In the genomic region with DNA sequence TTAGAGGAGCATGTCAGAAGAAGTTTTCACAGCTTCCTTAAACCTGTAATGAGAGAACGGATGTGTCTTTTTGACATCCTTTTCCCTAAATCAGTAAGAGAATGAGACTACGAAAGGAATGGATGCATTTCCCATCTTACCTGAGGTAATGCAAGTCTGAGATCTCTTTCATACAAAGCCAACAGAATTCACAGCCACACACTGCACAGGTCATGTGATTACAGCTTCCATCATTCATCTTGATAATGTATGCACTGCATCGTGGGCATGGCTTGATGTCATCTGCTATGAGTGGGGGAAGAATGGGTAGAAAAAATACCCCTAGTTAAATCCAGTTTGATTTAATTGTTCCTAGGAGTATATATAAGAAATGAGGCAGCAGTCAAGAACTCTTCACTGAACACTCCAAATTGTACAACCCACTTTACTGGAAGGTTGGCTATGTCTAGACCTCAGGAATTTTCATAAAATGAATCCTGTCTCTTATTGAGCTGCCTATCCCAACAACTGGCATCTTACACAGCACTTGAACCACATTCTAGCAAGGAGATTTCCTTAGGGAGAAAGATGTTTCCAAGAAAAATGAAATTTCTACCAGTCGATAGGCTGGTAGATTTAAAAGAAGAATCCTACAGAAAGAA, we compare ENCODE assay signal across 19 cellular contexts. TPM values are rescaled to one million over a fixed set of nuclear protein-coding genes. Genes with fewer than 3 reads are reported as not detected.
DNase-seq lines count a peak whose midpoint lies in the region; ATAC-seq and TF ChIP-seq lines count a peak whose summit lies in the region.
"Had no signal": no experiment of that assay in that cellular context is flagged by ENCODE, and none has a peak within 500 bp of the region (broad histone marks: within the 10 kb centered on the region; RNA-seq: fewer than 3 reads in every experiment).

No MANE protein-coding gene starts in this region.

- H3K27me3 Mint-ChIP-seq in endodermal cell (ENCODE audit: insufficient read depth) = no peaks in the 10 kb centered on the region
- no peaks in the 10 kb centered on the region for H3K27me3 Mint-ChIP-seq in activated naive CD8-positive, alpha-beta T cell treated with anti-CD3 and anti-CD28 coated beads for 36 hours
- H3K27me3 Mint-ChIP-seq: activated naive CD8-positive, alpha-beta T cell treated with anti-CD3 and anti-CD28 coated beads, Interleukin-2, amount 10 ng/mL, durations not matched to agents 7 days and 5 days; activated T-cell treated with anti-CD3 and anti-CD28 coated beads, Interleukin-2, amount 50 U/mL, for 24 hours had no signal

- H4K20me1 ChIP-seq in PC-9 (ENCODE audit: insufficient read depth) = no peaks in the 10 kb centered on the region; the same call in 1 of the 2 replicates

- peaks cover 49% of the 10 kb centered on the region for H3K36me3 Mint-ChIP-seq in endodermal cell (ENCODE audit: low read depth)
- peaks cover 23% of the 10 kb centered on the region for H3K36me3 Mint-ChIP-seq in activated naive CD8-positive, alpha-beta T cell treated with anti-CD3 and anti-CD28 coated beads for 36 hours

- H3K9me3 ChIP-seq in PC-9 (ENCODE audit: insufficient read depth, low read depth) (no peaks in the 10 kb centered on the region), endodermal cell (ENCODE audit: control insufficient read depth, low read length) (no peaks in the 10 kb centered on the region)
- H3K9me3 ChIP-seq: gastrocnemius medialis, SJCRH30 had no signal

- TF ChIP-seq CTCF in PC-9 (conservative IDR thresholded peaks at IDR 0.05) (no peak), endodermal cell (conservative IDR thresholded peaks at IDR 0.05) (no peak)

- peaks cover 3% of the 10 kb centered on the region for H3F3A ChIP-seq in PC-9 (ENCODE audit: insufficient read depth, low read depth)

- H3K4me1 Mint-ChIP-seq in endodermal cell = peaks cover 23% of the 10 kb centered on the region
- H3K4me1 Mint-ChIP-seq in activated naive CD8-positive, alpha-beta T cell treated with anti-CD3 and anti-CD28 coated beads for 36 hours = peaks cover 6% of the 10 kb centered on the region

- H3K4me3 ChIP-seq in ACC112 (ENCODE audit: low read depth, low read length) = no peak overlapping the region
- H3K4me3 ChIP-seq in PC-9 = no peak overlapping the region
- peak overlapping the region; percentile 16 for H3K4me3 ChIP-seq in endodermal cell (ENCODE audit: low read length)
- H3K4me3 ChIP-seq: gastrocnemius medialis, SJCRH30 had no signal

- no peaks in the 10 kb centered on the region for H3K27me3 ChIP-seq in ACC112 (ENCODE audit: insufficient read depth, low read length)
- no peaks in the 10 kb centered on the region for H3K27me3 ChIP-seq in PC-9 (ENCODE audit: insufficient read depth, low read depth)
- no peaks in the 10 kb centered on the region for H3K27me3 ChIP-seq in endodermal cell (ENCODE audit: control insufficient read depth, insufficient read depth, low read length, poor library complexity, severe bottlenecking)
- H3K27me3 ChIP-seq: gastrocnemius medialis, SJCRH30 had no signal

- no TSS peak for BruUV-seq in PC-9 (replicated peaks; lab: Mats Ljungman, UMichigan)

- no peaks in the 10 kb centered on the region for H3K9me2 ChIP-seq in PC-9 (ENCODE audit: insufficient read depth)

- ATAC-seq in HG02798 (IDR thresholded peaks at IDR 0.05; ENCODE audit: poor library complexity, unreplicated experiment) (no peak), left ventricle myocardium superior (no peak), HG02981 (IDR thresholded peaks at IDR 0.05; ENCODE audit: unreplicated experiment) (no peak)
- ATAC-seq: CD8-positive, alpha-beta T cell; gastrocnemius medialis had no signal

- H3K36me3 ChIP-seq in ACC112 (ENCODE audit: insufficient read depth, low read length) = peaks cover 18% of the 10 kb centered on the region
- peaks cover 16% of the 10 kb centered on the region; the same call in 1 of the 2 replicates for H3K36me3 ChIP-seq in PC-9 (ENCODE audit: low read depth)
- peaks cover 53% of the 10 kb centered on the region for H3K36me3 ChIP-seq in endodermal cell (ENCODE audit: control insufficient read depth, insufficient read depth, low read length)

- H2AFZ ChIP-seq in ACC112 (ENCODE audit: low read length, unreplicated experiment) (no peak overlapping the region), PC-9 (no peak overlapping the region)

- H3K79me2 ChIP-seq in ACC112 (ENCODE audit: control insufficient read depth, insufficient read depth, low read length, unreplicated experiment) = peaks cover 7% of the 10 kb centered on the region
- H3K79me2 ChIP-seq in PC-9 (ENCODE audit: low read depth) = peaks cover 25% of the 10 kb centered on the region

- DNase-seq in PC-9 (no peak), endodermal cell (no peak), putamen (ENCODE audit: low spot score) (peak; percentile 61), left ventricle myocardium superior (no peak)
- DNase-seq in activated naive CD8-positive, alpha-beta T cell treated with anti-CD3 and anti-CD28 coated beads for 36 hours = no peak
- DNase-seq: activated CD4-positive, alpha-beta T cell treated with anti-CD3 and anti-CD28 coated beads, Interleukin-2, amount 50 U/mL, for 1 hour; activated naive CD8-positive, alpha-beta T cell treated with anti-CD3 and anti-CD28 coated beads, Interleukin-2, amount 10 ng/mL, durations not matched to agents 7 days and 5 days; activated T-cell treated with anti-CD3 and anti-CD28 coated beads, Interleukin-2, amount 50 U/mL, for 24 hours; CD8-positive, alpha-beta T cell; cerebellar nuclear complex; gastrocnemius medialis; NCI-H1436 treated with DMSO at 0.1 percent for 48 hours; NCI-H524; SJCRH30; stimulated activated CD4-positive, alpha-beta T cell treated with anti-CD3 and anti-CD28 coated beads, Interleukin-4, amount 100 ng/mL, for 4 hours had no signal

- no peaks in the 10 kb centered on the region for H3K9me3 Mint-ChIP-seq in endodermal cell
- no peaks in the 10 kb centered on the region for H3K9me3 Mint-ChIP-seq in activated naive CD8-positive, alpha-beta T cell treated with anti-CD3 and anti-CD28 coated beads for 36 hours
- H3K9me3 Mint-ChIP-seq: activated naive CD8-positive, alpha-beta T cell treated with anti-CD3 and anti-CD28 coated beads, Interleukin-2, amount 10 ng/mL, durations not matched to agents 7 days and 5 days; activated T-cell treated with anti-CD3 and anti-CD28 coated beads, Interleukin-2, amount 50 U/mL, for 24 hours; CD8-positive, alpha-beta T cell had no signal

- no peak overlapping the region for H3K4me2 ChIP-seq in PC-9

- H3K9ac ChIP-seq in endodermal cell (ENCODE audit: extremely low read depth, low read length, poor library complexity, severe bottlenecking) = no peak overlapping the region

- POLR2A ChIA-PET in PC-9 (lab: Charles Lee; ENCODE audit: unreplicated experiment) = interaction anchor here (0.7 kb wide), 1 partner anchor 16 kb away, joined by 9 read pairs; a partner anchor contains a TSS

- H3K27ac Mint-ChIP-seq in endodermal cell = peak overlapping the region; percentile 1
- H3K27ac Mint-ChIP-seq in activated naive CD8-positive, alpha-beta T cell treated with anti-CD3 and anti-CD28 coated beads for 36 hours = no peak overlapping the region
- H3K27ac Mint-ChIP-seq: activated naive CD8-positive, alpha-beta T cell treated with anti-CD3 and anti-CD28 coated beads, Interleukin-2, amount 10 ng/mL, durations not matched to agents 7 days and 5 days had no signal

- H3K4me1 ChIP-seq in ACC112 (ENCODE audit: control insufficient read depth, insufficient read depth, low read length, unreplicated experiment) (peaks cover 19% of the 10 kb centered on the region), PC-9 (replicated peaks; ENCODE audit: insufficient read depth) (peaks cover 12% of the 10 kb centered on the region), endodermal cell (ENCODE audit: control insufficient read depth, insufficient read depth, low read length) (peaks cover 10% of the 10 kb centered on the region)
- H3K4me1 ChIP-seq: SJCRH30 had no signal

- H3K27ac ChIP-seq in ACC112 (ENCODE audit: low read depth, low read length) = peak overlapping the region; percentile 24; the same call in 1 of the 2 replicates
- 0 out of 2 replicates have a peak overlapping the region, but pooled peaks have one; percentile 30 for H3K27ac ChIP-seq in PC-9
- no peak overlapping the region for H3K27ac ChIP-seq in endodermal cell (ENCODE audit: low read depth, low read length)
- H3K27ac ChIP-seq: HL-60, SJCRH30 had no signal

- intact Hi-C loops in PC-9 (cut with micrococcal nuclease; ENCODE audit: unreplicated experiment) (no loop called here), left ventricle myocardium superior (cut with micrococcal nuclease) (no loop called here)

- CTCF ChIA-PET in PC-9 (lab: Charles Lee) = no interaction called here

- no peak overlapping the region for H3K4me3 Mint-ChIP-seq in endodermal cell
- H3K4me3 Mint-ChIP-seq in activated naive CD8-positive, alpha-beta T cell treated with anti-CD3 and anti-CD28 coated beads for 36 hours = no peak overlapping the region
- H3K4me3 Mint-ChIP-seq: activated naive CD8-positive, alpha-beta T cell treated with anti-CD3 and anti-CD28 coated beads, Interleukin-2, amount 10 ng/mL, durations not matched to agents 7 days and 5 days; activated T-cell treated with anti-CD3 and anti-CD28 coated beads, Interleukin-2, amount 50 U/mL, for 24 hours; CD8-positive, alpha-beta T cell had no signal

- 90 to 96% methylated on average over 3 to 4 of the region's 4 CpGs for WGBS in endodermal cell (ENCODE audit: insufficient coverage in 1 of 2, insufficient read length in 1 of 2), 2 experiments

RNA-seq across cellular contexts. Expression of a gene that starts 16.4 kb away (rescaled TPM):
- 25.4 and 25.5 TPM in 2 replicates for total RNA-seq in PC-9 (2021)
- 10 to 100 TPM; 17.8 TPM for total RNA-seq in endodermal cell
- polyA plus RNA-seq in endodermal cell (2013, experiment 1 of 2) = 13.1 TPM
- polyA plus RNA-seq in endodermal cell (2013, experiment 2 of 2) = 12.7 TPM
- 13.3 TPM for total RNA-seq in left ventricle myocardium superior
- 10 to 100 TPM in 1 of 2 experiments, 1 to 10 TPM in 1; 8.8 to 10.2 TPM for total RNA-seq in activated naive CD8-positive, alpha-beta T cell treated with anti-CD3 and anti-CD28 coated beads for 36 hours

RNA-seq across cellular contexts. Expression of a gene that starts 47.0 kb away (rescaled TPM):
- 102 and 132 TPM in 2 replicates for total RNA-seq in PC-9 (2021)
- 10 to 100 TPM in 1 of 2 donors, 1 to 10 TPM in 1; 8.6 to 12.3 TPM for total RNA-seq in endodermal cell
- polyA plus RNA-seq in endodermal cell (2013, experiment 1 of 2) = 5.8 TPM
- 5.7 TPM for polyA plus RNA-seq in endodermal cell (2013, experiment 2 of 2)
- total RNA-seq in left ventricle myocardium superior = 6.7 TPM
- 1 to 10 TPM; 1.2 to 1.4 TPM for total RNA-seq in activated naive CD8-positive, alpha-beta T cell treated with anti-CD3 and anti-CD28 coated beads for 36 hours
- total RNA-seq: activated naive CD8-positive, alpha-beta T cell treated with anti-CD3 and anti-CD28 coated beads, Interleukin-2, amount 10 ng/mL, durations not matched to agents 7 days and 5 days; CD8-positive, alpha-beta T cell had no signal
